ENCODE assay signal across 22 cellular contexts in genomic region chr2:238898534-238899281, GRCh38. TPM values are rescaled to one million over a fixed set of nuclear protein-coding genes. Genes with fewer than 3 reads are reported as not detected.
DNase-seq lines count a peak whose midpoint lies in the region; ATAC-seq, FAIRE-seq and TF ChIP-seq lines count a peak whose summit lies in the region.
"Had no signal": no experiment of that assay in that cellular context is flagged by ENCODE, and none has a peak within 500 bp of the region (broad histone marks: within the 10 kb centered on the region; RNA-seq: fewer than 3 reads in every experiment).

No MANE protein-coding gene starts in this region.

- H3K9me3 ChIP-seq in left ventricle myocardium inferior (replicated peaks) (no peaks in the 10 kb centered on the region), spleen (no peaks in the 10 kb centered on the region), mucosa of descending colon (no peaks in the 10 kb centered on the region), esophagus muscularis mucosa (no peaks in the 10 kb centered on the region), upper lobe of right lung (no peaks in the 10 kb centered on the region)

- H3K36me3 ChIP-seq in left ventricle myocardium inferior (no peaks in the 10 kb centered on the region), spleen (no peaks in the 10 kb centered on the region), mucosa of descending colon (ENCODE audit: low read depth) (no peaks in the 10 kb centered on the region), esophagus muscularis mucosa (no peaks in the 10 kb centered on the region), upper lobe of right lung (no peaks in the 10 kb centered on the region)

- H3K4me3 ChIP-seq in left ventricle myocardium inferior (no peak overlapping the region), spleen (no peak overlapping the region), mucosa of descending colon (no peak overlapping the region), esophagus muscularis mucosa (no peak overlapping the region), upper lobe of right lung (no peak overlapping the region)
- H3K4me3 ChIP-seq: K562 had no signal

- TF ChIP-seq POLR2A in spleen (IDR thresholded peaks at IDR 0.05): no peak
- no peak for TF ChIP-seq POLR2A in esophagus muscularis mucosa (IDR thresholded peaks at IDR 0.05; ENCODE audit: low read depth)

- H3K27me3 ChIP-seq in left ventricle myocardium inferior (ENCODE audit: low read depth): peaks cover 48% of the 10 kb centered on the region
- H3K27me3 ChIP-seq in spleen (replicated peaks in 1 of 7): peaks cover 0 to 50% (median 5%) of the 10 kb centered on the region in 7 donors
- H3K27me3 ChIP-seq in esophagus muscularis mucosa: no peaks in the 10 kb centered on the region
- H3K27me3 ChIP-seq in upper lobe of right lung: no peaks in the 10 kb centered on the region

- WGBS in spleen, 5 donors: 85 to 90% (median 88%) methylated on average over 19 to 22 of the region's 22 CpGs
- 87% methylated on average over 20 of the region's 22 CpGs for WGBS in esophagus muscularis mucosa

- DNase-seq in left ventricle myocardium inferior: no peak
- DNase-seq in Right ventricle myocardium superior: no peak
- peak; percentile 60 for DNase-seq in myocyte (ENCODE audit: low read depth)
- DNase-seq in spleen: peak; percentile 68
- no peak for DNase-seq in mucosa of descending colon
- no peak for DNase-seq in esophagus muscularis mucosa (ENCODE audit: extremely low spot score)
- DNase-seq in GM19239 (ENCODE audit: insufficient read length, low spot score): no peak
- no peak for DNase-seq in upper lobe of right lung
- DNase-seq: 8988T; CD4-positive, CD25-positive, alpha-beta regulatory T cell; COR-L47; DMS 273 treated with DMSO at 0.1 percent for 48 hours; DND-41; NCI-H1105; NCI-H1694 treated with DMSO at 0.1 percent for 48 hours; NCI-H510A treated with DMSO at 0.1 percent for 48 hours; NCI-H774; OCI-M1; SHP77 had no signal

- ATAC-seq in Right ventricle myocardium superior (ENCODE audit: poor library complexity): no peak
- no peak for ATAC-seq in mucosa of descending colon
- ATAC-seq in upper lobe of right lung: no peak
- ATAC-seq: HCT116, K562 had no signal

- H3K4me1 ChIP-seq in left ventricle myocardium inferior (peaks cover 32% of the 10 kb centered on the region), spleen (no peaks in the 10 kb centered on the region), mucosa of descending colon (ENCODE audit: low read depth) (peaks cover 2% of the 10 kb centered on the region), esophagus muscularis mucosa (peaks cover 10 to 71% (median 61%) of the 10 kb centered on the region in 4 donors), upper lobe of right lung (no peaks in the 10 kb centered on the region)

- H3K27ac ChIP-seq in left ventricle myocardium inferior (replicated peaks): peak overlapping the region; percentile 32
- H3K27ac ChIP-seq in spleen: no peak overlapping the region
- H3K27ac ChIP-seq in esophagus muscularis mucosa (replicated peaks in 1 of 4): no peak overlapping the region
- no peak overlapping the region for H3K27ac ChIP-seq in upper lobe of right lung

- TF ChIP-seq EP300 in esophagus muscularis mucosa (IDR thresholded peaks at IDR 0.05): no peak

- TF ChIP-seq CTCF in left ventricle myocardium inferior (IDR thresholded peaks at IDR 0.05; ENCODE audit: borderline replicate concordance) (no peak), spleen (IDR thresholded peaks at IDR 0.05 in 8 of 11, conservative IDR thresholded peaks at IDR 0.05 in 3 of 11) (no peak), mucosa of descending colon (IDR thresholded peaks at IDR 0.05) (no peak), esophagus muscularis mucosa (IDR thresholded peaks at IDR 0.05) (no peak), upper lobe of right lung (IDR thresholded peaks at IDR 0.05) (no peak)

- no peak for FAIRE-seq in GM19239 (lab: Jason Lieb, UNC)
- FAIRE-seq: G401.6, K562 had no signal

- intact Hi-C loops in left ventricle myocardium inferior (cut with micrococcal nuclease) (no loop called here), Right ventricle myocardium superior (cut with DNase I) (no loop called here), spleen (cut with DNase I; ENCODE audit: low total_unique reads) (no loop called here), mucosa of descending colon (cut with DNase I, micrococcal nuclease) (no loop called here), esophagus muscularis mucosa (cut with DNase I) (no loop called here), upper lobe of right lung (cut with DNase I) (no loop called here)

RNA-seq across cellular contexts. Expression of gene TWIST2, which starts 50.8 kb away (rescaled TPM):
- 2.7 TPM for total RNA-seq in left ventricle myocardium inferior
- total RNA-seq in Right ventricle myocardium superior: 1.9 TPM
- 5.0 and 9.2 TPM in 2 replicates for total RNA-seq in myocyte
- polyA plus RNA-seq in myocyte (2012): 4.6 TPM
- 1 to 10 TPM; 2.1 to 9.0 (median 2.6) TPM for total RNA-seq in spleen
- polyA plus RNA-seq in spleen: 1 to 10 TPM; 1.7 to 2.4 (median 2.1) TPM
- 10 to 100 TPM in 1 of 3 donors, 1 to 10 TPM in 2; 1.1 to 13.4 (median 3.1) TPM for total RNA-seq in mucosa of descending colon
- total RNA-seq in esophagus muscularis mucosa: 10 to 100 TPM; 37.4 to 51.6 (median 47.4) TPM
- 12.2 TPM for total RNA-seq in upper lobe of right lung
- total RNA-seq: CD4-positive, CD25-positive, alpha-beta regulatory T cell; K562 had no signal
- polyA plus RNA-seq: CD4-positive, CD25-positive, alpha-beta regulatory T cell; K562 had no signal

Comparison
In these comparisons a context has a peak if more than half of its experiments do, and no peak if none do; other contexts are left out.
1. DNase-seq: peak in myocyte (single experiment) and spleen (single experiment); none in left ventricle myocardium inferior (single experiment), Right ventricle myocardium superior (single experiment), mucosa of descending colon (0 of 3), esophagus muscularis mucosa (single experiment), GM19239 (single experiment) and upper lobe of right lung (single experiment).